25 cellular contexts compared by ENCODE assay signal in the genomic region with DNA sequence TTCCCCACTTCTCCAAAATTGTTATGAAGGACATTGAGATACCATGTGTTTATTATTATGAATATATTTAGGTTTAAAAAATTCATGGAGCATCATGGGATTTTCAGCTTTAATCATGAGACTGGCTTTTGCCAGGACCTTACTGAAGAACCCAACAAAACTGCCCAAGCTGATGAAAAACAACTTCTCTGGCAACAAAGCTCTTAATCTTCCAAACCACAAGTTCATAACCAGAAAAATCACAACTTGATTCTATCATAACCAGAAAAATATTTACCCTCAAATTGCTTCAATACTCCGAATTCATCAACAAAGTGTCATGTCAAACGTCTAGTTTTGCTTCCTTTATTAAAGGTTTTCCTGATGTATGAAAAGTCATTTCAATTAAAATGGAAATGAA.
"Had no signal": no experiment of that assay in that cellular context is flagged by ENCODE, and none has a peak within 500 bp of the region (broad histone marks: within the 10 kb centered on the region; RNA-seq: fewer than 3 reads in every experiment).

No MANE protein-coding gene starts in this region.

- ATAC-seq: left colon; left lung; lower lobe of right lung; naive thymus-derived CD4-positive, alpha-beta T cell; natural killer cell treated with Interleukin-12 subunit alpha and Interleukin-12 subunit beta and Interleukin-15 and Interleukin-18, amount 100 ng/mL, for 72 hours; right lobe of liver; stimulated activated naive B cell treated with anti-CD40 and anti-IgM and Interleukin-4, amounts not matched to agents 10 μg/mL and 1 μg/mL and 100 μg/mL, for 72 hours; stimulated activated naive CD8-positive, alpha-beta T cell treated with anti-CD3 and anti-CD28 coated beads, Interleukin-15, Interleukin-2, amounts not matched to agents 100 U/mL and 50 U/mL, for 24 hours had no signal

- H3K27ac ChIP-seq: left lung, lower lobe of right lung, ovary, right atrium auricular region, right lobe of liver, skin epidermis, stomach, testis, thyroid gland, transverse colon, upper lobe of left lung had no signal

- H3K36me3 ChIP-seq: left lung, lower lobe of right lung, ovary, right atrium auricular region, right lobe of liver, stomach, thyroid gland, transverse colon, upper lobe of left lung had no signal

- H3K27me3 ChIP-seq: left lung, ovary, right atrium auricular region, right lobe of liver, stomach, testis, thyroid gland, transverse colon, upper lobe of left lung had no signal

- H3K4me3 ChIP-seq: left lung, lower lobe of right lung, ovary, right atrium auricular region, right lobe of liver, skin epidermis, stomach, testis, thyroid gland, transverse colon, upper lobe of left lung had no signal

- H3K9me3 ChIP-seq: left lung, lower lobe of right lung, ovary, right atrium auricular region, right lobe of liver, stomach, testis, thyroid gland, transverse colon, upper lobe of left lung had no signal

- H3K4me1 ChIP-seq: left lung, lower lobe of right lung, right atrium auricular region, right lobe of liver, stomach, testis, thyroid gland, transverse colon, upper lobe of left lung had no signal

- DNase-seq: hypothalamus; immature natural killer cell; kidney glomerular epithelial cell; left colon; left lung; lower lobe of right lung; mammary epithelial cell; mesenchymal stem cell; naive thymus-derived CD4-positive, alpha-beta T cell; ovary; right lobe of liver; stimulated activated CD4-positive, alpha-beta T cell treated with anti-CD3 and anti-CD28 coated beads, Interleukin-12 subunit alpha, Interleukin-12 subunit beta, amount 100 ng/mL, for 4 hours; stimulated activated CD4-positive, alpha-beta T cell treated with anti-CD3 and anti-CD28 coated beads, Interleukin-15, amount 100 ng/mL, for 24 hours; stimulated activated CD4-positive, alpha-beta T cell treated with anti-CD3 and anti-CD28 coated beads, Interleukin-2, amount 100 ng/mL, for 24 hours; stimulated activated CD4-positive, alpha-beta T cell treated with anti-CD3 and anti-CD28 coated beads, Interleukin-4, amount 100 ng/mL, for 1 hour; stimulated activated naive B cell treated with anti-CD40 and anti-IgM and Interleukin-4, amounts not matched to agents 10 μg/mL and 1 μg/mL and 100 μg/mL, for 72 hours; stimulated activated naive CD8-positive, alpha-beta T cell treated with anti-CD3 and anti-CD28 coated beads, Interleukin-15, Interleukin-2, amounts not matched to agents 100 U/mL and 50 U/mL, for 24 hours; stomach; testis; thyroid gland; transverse colon; upper lobe of left lung had no signal
